Comparison of ENCODE assay signal across 21 cellular contexts in the genomic region with DNA sequence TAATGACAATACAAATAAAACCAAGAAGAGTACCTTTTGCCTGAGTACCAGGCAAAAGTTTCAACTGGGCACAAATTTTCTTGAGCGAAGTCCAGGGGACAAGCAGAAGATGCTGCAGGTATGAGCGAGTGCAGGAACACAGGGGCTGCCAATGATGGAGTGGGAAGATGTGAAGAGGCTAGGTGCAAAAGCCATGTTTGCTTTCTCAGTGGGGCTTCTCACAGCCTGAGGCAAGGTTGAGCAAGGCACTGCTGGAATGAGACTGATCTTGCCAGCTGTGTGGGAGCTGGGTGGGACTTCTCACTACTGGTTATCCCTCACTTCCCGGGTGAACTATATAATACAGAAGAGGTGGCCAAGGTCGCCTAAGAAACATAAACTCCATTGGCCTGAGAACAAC.
DNase-seq lines count a peak whose midpoint lies in the region; ATAC-seq and TF ChIP-seq lines count a peak whose summit lies in the region.
"Had no signal": no experiment of that assay in that cellular context is flagged by ENCODE, and none has a peak within 500 bp of the region (broad histone marks: within the 10 kb centered on the region; RNA-seq: fewer than 3 reads in every experiment).

No MANE protein-coding gene starts in this region.

- TF ChIP-seq CTCF in GM23338 (conservative IDR thresholded peaks at IDR 0.05; ENCODE audit: low read depth in 2 of 2) = no peak
- no peak for TF ChIP-seq CTCF in choroid plexus epithelial cell (conservative IDR thresholded peaks at IDR 0.05; ENCODE audit: low read depth, low read length)

- H3K9me3 Mint-ChIP-seq in GM23338 = peaks cover 27% of the 10 kb centered on the region

- no peak overlapping the region for H3K4me3 Mint-ChIP-seq in GM23338
- H3K4me3 Mint-ChIP-seq: CD4-positive, CD25-positive, alpha-beta regulatory T cell; HFFc6 had no signal

- H3K4me3 ChIP-seq in GM23338 (no peak overlapping the region), choroid plexus epithelial cell (ENCODE audit: low read depth, low read length) (no peak overlapping the region), aorta (ENCODE audit: low read length in 2 of 2) (no peak overlapping the region)
- H3K4me3 ChIP-seq: K562 had no signal

- H3K9me3 ChIP-seq in aorta (ENCODE audit: control insufficient read depth, low read length) = peaks cover 2% of the 10 kb centered on the region
- H3K9me3 ChIP-seq: BE2C had no signal

- H3K36me3 ChIP-seq in GM23338 (ENCODE audit: insufficient read depth) (no peaks in the 10 kb centered on the region), aorta (ENCODE audit: control insufficient read depth in 1 of 2, insufficient read depth in 2 of 2, low read length in 1 of 2) (no peaks in the 10 kb centered on the region)
- H3K36me3 ChIP-seq: BE2C had no signal

- intact Hi-C loops in aorta (cut with DNase I) = no loop called here

- H3K9me2 ChIP-seq in GM23338 (ENCODE audit: insufficient read depth) = 0 out of 2 replicates have a peak, but pooled peaks cover 4% of the 10 kb centered on the region

- ATAC-seq in GM23338 (peak; percentile 54; the same call in 2 of the 3 replicates), aorta (ENCODE audit: low FRiP score) (no peak)
- ATAC-seq: HepG2, K562 had no signal

- H2AFZ ChIP-seq in GM23338 = 0 out of 2 replicates have a peak overlapping the region, but pooled peaks have one; percentile 14

- H3K27me3 Mint-ChIP-seq in GM23338 (ENCODE audit: insufficient read depth, low read depth, poor library complexity) = no peaks in the 10 kb centered on the region
- H3K27me3 Mint-ChIP-seq: CD4-positive, CD25-positive, alpha-beta regulatory T cell had no signal

- DNase-seq in GM23338 (ENCODE audit: low spot score) (no peak), NCI-H226 (peak; percentile 27), choroid plexus epithelial cell (ENCODE audit: low read depth) (peak; percentile 49), iPS-NIHi7 (ENCODE audit: extremely low spot score) (peak; percentile 30), NCI-H510A treated with DMSO at 0.1 percent for 48 hours (lab: John Stamatoyannopoulos, UW) (no peak), aorta (no peak), SIG-M5 (lab: John Stamatoyannopoulos, UW) (no peak)
- DNase-seq: BE2C; CD4-positive, CD25-positive, alpha-beta regulatory T cell; COR-L47; DMS79; H7; HFFc6; NCI-H1092; NCI-H1694; NCI-H2081; NCI-H524; OCI-M1; T-helper 2 cell had no signal

- peaks cover 10% of the 10 kb centered on the region for H3K4me1 Mint-ChIP-seq in GM23338

- H3K4me1 ChIP-seq in GM23338 (ENCODE audit: insufficient read depth) (peaks cover 6% of the 10 kb centered on the region; the same call in 1 of the 2 replicates), aorta (ENCODE audit: control insufficient read depth in 1 of 2, insufficient read depth in 2 of 2, low read length in 2 of 2) (no peaks in the 10 kb centered on the region)
- H3K4me1 ChIP-seq: BE2C had no signal

- H3K4me2 ChIP-seq in GM23338 = no peak overlapping the region

- H3K27me3 ChIP-seq in GM23338 (ENCODE audit: insufficient read depth) (no peaks in the 10 kb centered on the region), aorta (ENCODE audit: control insufficient read depth in 1 of 2, insufficient read depth in 2 of 2, low read length in 1 of 2) (no peaks in the 10 kb centered on the region)
- H3K27me3 ChIP-seq: BE2C had no signal

- no peak overlapping the region for H3K27ac ChIP-seq in GM23338 (ENCODE audit: low read depth)
- no peak overlapping the region for H3K27ac ChIP-seq in aorta (ENCODE audit: low read depth in 1 of 2, low read length in 2 of 2)

- H3K36me3 Mint-ChIP-seq in GM23338 (ENCODE audit: low read depth) = peaks cover 27% of the 10 kb centered on the region
- H3K36me3 Mint-ChIP-seq: CD4-positive, CD25-positive, alpha-beta regulatory T cell had no signal

- H3F3A ChIP-seq in GM23338 (replicated peaks; ENCODE audit: low read depth) = no peaks in the 10 kb centered on the region

- no peaks in the 10 kb centered on the region for H3K79me2 ChIP-seq in GM23338 (replicated peaks; ENCODE audit: insufficient read depth)

- H4K20me1 ChIP-seq in GM23338 (replicated peaks; ENCODE audit: insufficient read depth) = no peaks in the 10 kb centered on the region

- no peak overlapping the region for H3K27ac Mint-ChIP-seq in GM23338
- H3K27ac Mint-ChIP-seq: CD4-positive, CD25-positive, alpha-beta regulatory T cell; HFFc6 had no signal

- WGBS in aorta, 2 donors = 65 to 81% methylated on average over 4 of the region's 4 CpGs

TF ChIP-seq in GM23338, 12 proteins besides CTCF, POLR2A, EP300 and RAD21:
- TF ChIP-seq JUNB (IDR thresholded peaks at IDR 0.05; ENCODE audit: unreplicated experiment) = no peak
- TF ChIP-seq NANOG (IDR thresholded peaks at IDR 0.05; ENCODE audit: borderline replicate concordance) = no peak
- TF ChIP-seq EZH2 (IDR thresholded peaks at IDR 0.05; ENCODE audit: low read depth, unreplicated experiment) = no peak
- TF ChIP-seq, protein P1, sequence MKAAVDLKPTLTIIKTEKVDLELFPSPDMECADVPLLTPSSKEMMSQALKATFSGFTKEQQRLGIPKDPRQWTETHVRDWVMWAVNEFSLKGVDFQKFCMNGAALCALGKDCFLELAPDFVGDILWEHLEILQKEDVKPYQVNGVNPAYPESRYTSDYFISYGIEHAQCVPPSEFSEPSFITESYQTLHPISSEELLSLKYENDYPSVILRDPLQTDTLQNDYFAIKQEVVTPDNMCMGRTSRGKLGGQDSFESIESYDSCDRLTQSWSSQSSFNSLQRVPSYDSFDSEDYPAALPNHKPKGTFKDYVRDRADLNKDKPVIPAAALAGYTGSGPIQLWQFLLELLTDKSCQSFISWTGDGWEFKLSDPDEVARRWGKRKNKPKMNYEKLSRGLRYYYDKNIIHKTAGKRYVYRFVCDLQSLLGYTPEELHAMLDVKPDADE (IDR thresholded peaks at IDR 0.05) = no peak
- no peak for TF ChIP-seq CREB1 (CRISPR knock-in tag; IDR thresholded peaks at IDR 0.05; ENCODE audit: low read depth)
- TF ChIP-seq STAT1 (IDR thresholded peaks at IDR 0.05; ENCODE audit: unreplicated experiment) = no peak

Comparison
In these comparisons a context has a peak if more than half of its experiments do, and no peak if none do; other contexts are left out.
1. DNase-seq: peak in NCI-H226 (single experiment), choroid plexus epithelial cell (single experiment) and iPS-NIHi7 (single experiment); none in GM23338 (single experiment), NCI-H510A treated with DMSO at 0.1 percent for 48 hours (single experiment), aorta (0 of 2) and SIG-M5 (single experiment).